In the genomic region with DNA sequence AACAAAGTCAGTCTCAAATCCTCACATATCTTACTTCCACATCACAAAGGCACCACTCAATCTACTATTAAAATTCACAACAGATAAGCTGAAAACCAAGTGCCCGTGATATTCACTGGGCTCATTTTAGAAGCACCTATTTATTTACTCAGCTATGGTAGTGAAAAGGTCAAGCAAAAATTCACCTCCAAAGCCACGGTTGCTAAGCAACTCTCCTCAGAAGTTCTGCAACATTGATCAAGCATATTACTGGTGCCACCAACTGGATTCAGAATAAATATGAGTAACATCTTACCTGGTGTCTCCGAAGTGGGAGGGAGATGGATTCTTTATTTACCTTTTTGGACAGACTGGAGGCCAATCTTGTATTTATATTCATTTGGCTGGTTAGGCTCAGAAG, we compare ENCODE assay signal across 14 cellular contexts.
A peak's percentile ranks its signal among the peaks of the same experiment; 100 is the strongest.
DNase-seq lines count a peak whose midpoint lies in the region; ATAC-seq and TF ChIP-seq lines count a peak whose summit lies in the region.
"Had no signal": no experiment of that assay in that cellular context is flagged by ENCODE, and none has a peak within 500 bp of the region (broad histone marks: within the 10 kb centered on the region; RNA-seq: fewer than 3 reads in every experiment).

No MANE protein-coding gene starts in this region.

- H3K27me3 ChIP-seq in CD8-positive, alpha-beta memory T cell (ENCODE audit: insufficient read depth, low read length, poor library complexity, severe bottlenecking): no peaks in the 10 kb centered on the region
- no peaks in the 10 kb centered on the region for H3K27me3 ChIP-seq in esophagus squamous epithelium

- TF ChIP-seq CTCF in nephron (IDR thresholded peaks at IDR 0.05; ENCODE audit: unreplicated experiment in 3 of 3) (no peak), esophagus squamous epithelium (IDR thresholded peaks at IDR 0.05) (no peak)

- ATAC-seq in GM18505 (IDR thresholded peaks at IDR 0.05; ENCODE audit: unreplicated experiment) (peak; percentile 76), HG03060 (IDR thresholded peaks at IDR 0.05; ENCODE audit: low read depth, unreplicated experiment) (peak; percentile 98), GM18873 (IDR thresholded peaks at IDR 0.05; ENCODE audit: low FRiP score, unreplicated experiment) (no peak)

- CTCF ChIA-PET in activated naive CD4-positive, alpha-beta T cell treated with anti-CD3 and anti-CD28 coated beads, Interleukin-2, amount 10 ng/mL, durations not matched to agents 7 days and 5 days (lab: Charles Lee): no interaction called here
- CTCF ChIA-PET in CD8-positive, alpha-beta memory T cell (lab: Charles Lee): no interaction called here

- intact Hi-C loops in esophagus squamous epithelium (cut with DNase I): no loop called here

- no peaks in the 10 kb centered on the region for H3K36me3 Mint-ChIP-seq in nephron (ENCODE audit: low read depth)
- H3K36me3 Mint-ChIP-seq in activated naive CD4-positive, alpha-beta T cell treated with anti-CD3 and anti-CD28 coated beads, Interleukin-2, amount 10 ng/mL, durations not matched to agents 7 days and 5 days: no peaks in the 10 kb centered on the region
- H3K36me3 Mint-ChIP-seq in CD8-positive, alpha-beta memory T cell: no peaks in the 10 kb centered on the region

- no peaks in the 10 kb centered on the region for H3K4me1 ChIP-seq in CD8-positive, alpha-beta memory T cell (ENCODE audit: insufficient read depth, low read length)
- no peaks in the 10 kb centered on the region for H3K4me1 ChIP-seq in esophagus squamous epithelium

- H3K27me3 Mint-ChIP-seq in nephron (ENCODE audit: low read depth): no peaks in the 10 kb centered on the region
- no peaks in the 10 kb centered on the region for H3K27me3 Mint-ChIP-seq in activated naive CD4-positive, alpha-beta T cell treated with anti-CD3 and anti-CD28 coated beads, Interleukin-2, amount 10 ng/mL, durations not matched to agents 7 days and 5 days
- no peaks in the 10 kb centered on the region for H3K27me3 Mint-ChIP-seq in CD8-positive, alpha-beta memory T cell
- H3K27me3 Mint-ChIP-seq: activated B cell treated with CpG ODN at 0.5 μM for 24 hours had no signal

- WGBS in esophagus squamous epithelium, 2 donors: 48 to 61% methylated on average over 3 of the region's 3 CpGs

- no peaks in the 10 kb centered on the region for H3K4me1 Mint-ChIP-seq in nephron
- H3K4me1 Mint-ChIP-seq in activated naive CD4-positive, alpha-beta T cell treated with anti-CD3 and anti-CD28 coated beads, Interleukin-2, amount 10 ng/mL, durations not matched to agents 7 days and 5 days: no peaks in the 10 kb centered on the region
- no peaks in the 10 kb centered on the region for H3K4me1 Mint-ChIP-seq in CD8-positive, alpha-beta memory T cell
- H3K4me1 Mint-ChIP-seq: activated B cell treated with CpG ODN at 0.5 μM for 24 hours had no signal

- POLR2A ChIA-PET in CD8-positive, alpha-beta memory T cell (lab: Charles Lee): no interaction called here

- DNase-seq in NCI-H2107 (lab: John Stamatoyannopoulos, UW): peak; percentile 1
- DNase-seq in activated naive CD4-positive, alpha-beta T cell treated with anti-CD3 and anti-CD28 coated beads, Interleukin-2, amount 10 ng/mL, durations not matched to agents 7 days and 5 days: no peak
- DNase-seq in CD8-positive, alpha-beta memory T cell: no peak
- no peak for DNase-seq in esophagus squamous epithelium (lab: John Stamatoyannopoulos, UW)
- DNase-seq: activated B cell treated with CpG ODN at 0.5 μM for 24 hours, dermis blood vessel endothelial cell, IMR-90, NCI-H2227 treated with DMSO at 0.1 percent for 48 hours, retina had no signal

- no peak overlapping the region for H3K4me3 Mint-ChIP-seq in nephron
- H3K4me3 Mint-ChIP-seq in activated naive CD4-positive, alpha-beta T cell treated with anti-CD3 and anti-CD28 coated beads, Interleukin-2, amount 10 ng/mL, durations not matched to agents 7 days and 5 days: no peak overlapping the region
- H3K4me3 Mint-ChIP-seq in CD8-positive, alpha-beta memory T cell: no peak overlapping the region
- H3K4me3 Mint-ChIP-seq: activated B cell treated with CpG ODN at 0.5 μM for 24 hours had no signal

- H3K9me3 ChIP-seq in CD8-positive, alpha-beta memory T cell (ENCODE audit: low read length): no peaks in the 10 kb centered on the region
- H3K9me3 ChIP-seq in esophagus squamous epithelium: no peaks in the 10 kb centered on the region
- H3K9me3 ChIP-seq: thoracic aorta had no signal

- H3K9me3 Mint-ChIP-seq in nephron: peaks cover 13% of the 10 kb centered on the region
- peaks cover 10% of the 10 kb centered on the region for H3K9me3 Mint-ChIP-seq in activated naive CD4-positive, alpha-beta T cell treated with anti-CD3 and anti-CD28 coated beads, Interleukin-2, amount 10 ng/mL, durations not matched to agents 7 days and 5 days
- H3K9me3 Mint-ChIP-seq in CD8-positive, alpha-beta memory T cell: peaks cover 4 to 11% (median 8%) of the 10 kb centered on the region in 5 donors

- no peaks in the 10 kb centered on the region for H3K36me3 ChIP-seq in CD8-positive, alpha-beta memory T cell (ENCODE audit: insufficient read depth, low read length)
- no peaks in the 10 kb centered on the region for H3K36me3 ChIP-seq in esophagus squamous epithelium
- H3K36me3 ChIP-seq: thoracic aorta had no signal

- H3K27ac ChIP-seq in CD8-positive, alpha-beta memory T cell (ENCODE audit: low read depth, low read length): no peak overlapping the region
- no peak overlapping the region for H3K27ac ChIP-seq in esophagus squamous epithelium
- H3K27ac ChIP-seq: thoracic aorta had no signal

- H3K4me3 ChIP-seq in CD8-positive, alpha-beta memory T cell (ENCODE audit: low read length): no peak overlapping the region
- no peak overlapping the region for H3K4me3 ChIP-seq in esophagus squamous epithelium
- H3K4me3 ChIP-seq: thoracic aorta had no signal

- peak overlapping the region in 2 of 3 experiments; percentile 11 to 71 for H3K27ac Mint-ChIP-seq in nephron
- H3K27ac Mint-ChIP-seq in activated naive CD4-positive, alpha-beta T cell treated with anti-CD3 and anti-CD28 coated beads, Interleukin-2, amount 10 ng/mL, durations not matched to agents 7 days and 5 days: no peak overlapping the region
- H3K27ac Mint-ChIP-seq in CD8-positive, alpha-beta memory T cell: no peak overlapping the region
- H3K27ac Mint-ChIP-seq: activated B cell treated with CpG ODN at 0.5 μM for 24 hours had no signal

- TF ChIP-seq POLR2A in GM18505 (IDR thresholded peaks at IDR 0.05; ENCODE audit: borderline replicate concordance, extremely low read depth, insufficient read depth, insufficient read length): no peak
- no peak for TF ChIP-seq POLR2A in esophagus squamous epithelium (IDR thresholded peaks at IDR 0.05)

Comparison
In these comparisons a context has a peak if more than half of its experiments do, and no peak if none do; other contexts are left out.
1. H3K27ac Mint-ChIP-seq: peak in nephron (2 of 3); none in activated naive CD4-positive, alpha-beta T cell treated with anti-CD3 and anti-CD28 coated beads, Interleukin-2, amount 10 ng/mL, durations not matched to agents 7 days and 5 days (single experiment) and CD8-positive, alpha-beta memory T cell (0 of 8).